ENCODE assay signal across 9 cellular contexts in genomic region chr4:52657630-52658501, GRCh38. TPM values are rescaled to one million over a fixed set of nuclear protein-coding genes. Genes with fewer than 3 reads are reported as not detected.
DNase-seq lines count a peak whose midpoint lies in the region; ATAC-seq, FAIRE-seq and TF ChIP-seq lines count a peak whose summit lies in the region.
"Had no signal": no experiment of that assay in that cellular context is flagged by ENCODE, and none has a peak within 500 bp of the region (broad histone marks: within the 10 kb centered on the region; RNA-seq: fewer than 3 reads in every experiment).

No MANE protein-coding gene starts in this region.

- TF ChIP-seq RAD21 in A549 (conservative IDR thresholded peaks at IDR 0.05 in 1 of 2, IDR thresholded peaks at IDR 0.05 in 1 of 2): no peak

- peaks cover 12% of the 10 kb centered on the region; the same call in 2 of the 3 replicates for H3K9me3 Mint-ChIP-seq in GM23338
- no peaks in the 10 kb centered on the region for H3K9me3 Mint-ChIP-seq in activated CD8-positive, alpha-beta T cell treated with anti-CD3 and anti-CD28 coated beads, Interleukin-2, amount 10 ng/mL, durations not matched to agents 7 days and 5 days (ENCODE audit: insufficient read depth)
- peaks cover 14% of the 10 kb centered on the region for H3K9me3 Mint-ChIP-seq in glutamatergic neuron (ENCODE audit: unreplicated experiment)

- no peaks in the 10 kb centered on the region for H3K9me2 ChIP-seq in GM23338 (ENCODE audit: insufficient read depth)

- H3K4me3 ChIP-seq in A549 (peak overlapping the region; percentile 82), GM23338 (peak overlapping the region; percentile 88), prostate gland (peak overlapping the region; percentile 86 to 91)

- H3K36me3 ChIP-seq in GM23338 (ENCODE audit: insufficient read depth) (no peaks in the 10 kb centered on the region), prostate gland (no peaks in the 10 kb centered on the region)
- H3K36me3 ChIP-seq: neutrophil had no signal

- H3F3A ChIP-seq in GM23338 (replicated peaks; ENCODE audit: low read depth): peaks cover 3% of the 10 kb centered on the region; the same call in 1 of the 2 replicates

- peaks cover 11% of the 10 kb centered on the region for H3K27me3 Mint-ChIP-seq in GM23338 (ENCODE audit: insufficient read depth, low read depth, poor library complexity)
- peaks cover 19% of the 10 kb centered on the region for H3K27me3 Mint-ChIP-seq in activated CD8-positive, alpha-beta T cell treated with anti-CD3 and anti-CD28 coated beads, Interleukin-2, amount 10 ng/mL, durations not matched to agents 7 days and 5 days (ENCODE audit: low read depth)
- peaks cover 10% of the 10 kb centered on the region for H3K27me3 Mint-ChIP-seq in glutamatergic neuron (ENCODE audit: unreplicated experiment)

- POLR2A ChIA-PET in A549 (lab: Yijun Ruan, JAX): interaction anchor here (1.3 to 1.8 kb wide), 2 partner anchors 55 to 65 kb away, joined by 4 to 9 read pairs; no protein-coding TSS in a partner anchor
- POLR2A ChIA-PET in activated CD8-positive, alpha-beta T cell treated with anti-CD3 and anti-CD28 coated beads, Interleukin-2, amount 10 ng/mL, durations not matched to agents 7 days and 5 days (lab: Charles Lee): interaction anchor here (4.8 kb wide), 1 partner anchor 54 kb away, joined by 25 read pairs; no protein-coding TSS in a partner anchor

- WGBS in A549 (ENCODE audit: missing lambda C conversion rate): 92% methylated on average over 11 of the region's 18 CpGs
- WGBS in prostate gland: 38% methylated on average over 18 of the region's 18 CpGs

- H3K27ac Mint-ChIP-seq in GM23338 (peak overlapping the region; percentile 85), glutamatergic neuron (ENCODE audit: unreplicated experiment) (peak overlapping the region; percentile 85)
- peak overlapping the region; percentile 10 for H3K27ac Mint-ChIP-seq in activated CD8-positive, alpha-beta T cell treated with anti-CD3 and anti-CD28 coated beads, Interleukin-2, amount 10 ng/mL, durations not matched to agents 7 days and 5 days

- 0 out of 2 replicates have a peak overlapping the region, but pooled peaks have one; percentile 20 for H2AFZ ChIP-seq in GM23338

- H3K4me1 ChIP-seq in A549 (peaks cover 5% of the 10 kb centered on the region; the same call in 1 of the 3 replicates), GM23338 (ENCODE audit: insufficient read depth) (peaks cover 40% of the 10 kb centered on the region; the same call in 1 of the 2 replicates), prostate gland (replicated peaks) (peaks cover 3% of the 10 kb centered on the region)

- H3K27ac ChIP-seq in A549: peak overlapping the region in 1 of 2 experiments; percentile 100; a peak in 4 of 6 replicates
- H3K27ac ChIP-seq in GM23338 (ENCODE audit: low read depth): peak overlapping the region; percentile 91
- H3K27ac ChIP-seq in prostate gland: peak overlapping the region in 1 of 2 donors; percentile 6
- H3K27ac ChIP-seq: neutrophil had no signal

- H3K9me3 ChIP-seq in A549: no peaks in the 10 kb centered on the region
- no peaks in the 10 kb centered on the region for H3K9me3 ChIP-seq in prostate gland
- H3K9me3 ChIP-seq: neutrophil had no signal

- intact Hi-C loops in prostate gland (cut with DNase I): loop anchor here (5.0 kb wide), 1 partner anchor 54 kb away; no protein-coding TSS in a partner anchor

- CTCF ChIA-PET in A549 (lab: Yijun Ruan, JAX): interaction anchor here (0.5 to 1.5 kb wide), 2 partner anchors 10 to 18 kb away, joined by 4 read pairs; no protein-coding TSS in a partner anchor
- CTCF ChIA-PET in activated CD8-positive, alpha-beta T cell treated with anti-CD3 and anti-CD28 coated beads, Interleukin-2, amount 10 ng/mL, durations not matched to agents 7 days and 5 days (lab: Charles Lee): interaction anchor here (1.0 to 1.7 kb wide), 2 partner anchors 70 to 325 kb away, joined by 3 to 4 read pairs; no protein-coding TSS in a partner anchor

- H3K27me3 ChIP-seq in GM23338 (ENCODE audit: insufficient read depth): peaks cover 15% of the 10 kb centered on the region
- H3K27me3 ChIP-seq in prostate gland (replicated peaks; ENCODE audit: insufficient read depth): no peaks in the 10 kb centered on the region

- TF ChIP-seq EP300 in A549 (IDR thresholded peaks at IDR 0.05): no peak

- TF ChIP-seq CTCF in A549 (IDR thresholded peaks at IDR 0.05) (no peak), GM23338 (conservative IDR thresholded peaks at IDR 0.05; ENCODE audit: low read depth in 2 of 2) (peak in 1 of 2 experiments; percentile 17; a peak in 1 of 4 replicates), glutamatergic neuron (IDR thresholded peaks at IDR 0.05; ENCODE audit: partially characterized antibody, unreplicated experiment) (no peak), prostate gland (IDR thresholded peaks at IDR 0.05) (no peak)

- H3K79me2 ChIP-seq in GM23338 (replicated peaks; ENCODE audit: insufficient read depth): peaks cover 61% of the 10 kb centered on the region

- FAIRE-seq in A549 (lab: Jason Lieb, UNC): no peak

- ATAC-seq in A549 (no peak; a peak in 1 of 6 replicates), GM23338 (peak; percentile 68), HG02840 (IDR thresholded peaks at IDR 0.05; ENCODE audit: low FRiP score, unreplicated experiment) (no peak)
- no peak for ATAC-seq in activated CD8-positive, alpha-beta T cell treated with anti-CD3 and anti-CD28 coated beads, Interleukin-2, amount 10 ng/mL, durations not matched to agents 7 days and 5 days

- H3K36me3 Mint-ChIP-seq in GM23338 (ENCODE audit: low read depth) (peaks cover 46% of the 10 kb centered on the region), glutamatergic neuron (ENCODE audit: unreplicated experiment) (peaks cover 2% of the 10 kb centered on the region)
- H3K36me3 Mint-ChIP-seq in activated CD8-positive, alpha-beta T cell treated with anti-CD3 and anti-CD28 coated beads, Interleukin-2, amount 10 ng/mL, durations not matched to agents 7 days and 5 days (ENCODE audit: low read depth): peaks cover 6% of the 10 kb centered on the region

- no peak for TF ChIP-seq POLR2A in A549 (IDR thresholded peaks at IDR 0.05; ENCODE audit: low read length)
- TF ChIP-seq POLR2A in prostate gland (IDR thresholded peaks at IDR 0.05): no peak

- H3K4me2 ChIP-seq in A549: peak overlapping the region; percentile 89
- peak overlapping the region; percentile 94 for H3K4me2 ChIP-seq in GM23338

- H3K4me1 Mint-ChIP-seq in GM23338: peaks cover 46% of the 10 kb centered on the region
- H3K4me1 Mint-ChIP-seq in activated CD8-positive, alpha-beta T cell treated with anti-CD3 and anti-CD28 coated beads, Interleukin-2, amount 10 ng/mL, durations not matched to agents 7 days and 5 days (ENCODE audit: low read depth): peaks cover 14% of the 10 kb centered on the region
- peaks cover 25% of the 10 kb centered on the region for H3K4me1 Mint-ChIP-seq in glutamatergic neuron (ENCODE audit: low read depth, unreplicated experiment)

- H3K4me3 Mint-ChIP-seq in GM23338 (peak overlapping the region; percentile 80), glutamatergic neuron (ENCODE audit: unreplicated experiment) (peak overlapping the region; percentile 92)
- H3K4me3 Mint-ChIP-seq in activated CD8-positive, alpha-beta T cell treated with anti-CD3 and anti-CD28 coated beads, Interleukin-2, amount 10 ng/mL, durations not matched to agents 7 days and 5 days: peak overlapping the region; percentile 57

- H4K20me1 ChIP-seq in GM23338 (replicated peaks; ENCODE audit: insufficient read depth): peaks cover 4% of the 10 kb centered on the region; the same call in 1 of the 2 replicates

- peak in 1 of 2 experiments; percentile 9 for DNase-seq in A549 (ENCODE audit: low read depth in 1 of 2, low spot score in 1 of 2)
- peak; percentile 94 for DNase-seq in GM23338 (ENCODE audit: low spot score)
- no peak for DNase-seq in activated CD8-positive, alpha-beta T cell treated with anti-CD3 and anti-CD28 coated beads, Interleukin-2, amount 10 ng/mL, durations not matched to agents 7 days and 5 days
- peak; percentile 62 for DNase-seq in glutamatergic neuron
- peak; percentile 13 for DNase-seq in prostate gland (ENCODE audit: low spot score)
- no peak for DNase-seq in pons (ENCODE audit: low spot score)
- DNase-seq in NAMALWA (ENCODE audit: low spot score): no peak

TF ChIP-seq in A549, 52 proteins besides CTCF, POLR2A, EP300 and RAD21 (continues in another document):
- no peak for TF ChIP-seq JUN (IDR thresholded peaks at IDR 0.05)
- no peak for TF ChIP-seq SMC3 (IDR thresholded peaks at IDR 0.05)
- TF ChIP-seq PBX3 (IDR thresholded peaks at IDR 0.05): no peak

TF ChIP-seq in GM23338, 12 proteins besides CTCF, POLR2A, EP300 and RAD21:
- TF ChIP-seq POLR2AphosphoS5 (IDR thresholded peaks at IDR 0.05; ENCODE audit: low read depth) (peak; percentile 31; the same call in 1 of the 2 replicates), EZH2phosphoT487 (IDR thresholded peaks at IDR 0.05; ENCODE audit: unreplicated experiment) (no peak), ZNF114 (CRISPR knock-in tag; IDR thresholded peaks at IDR 0.05) (no peak), ZNF331 (CRISPR knock-in tag; IDR thresholded peaks at IDR 0.05; ENCODE audit: low read depth) (no peak)
TF ChIP-seq in GM23338: peak in this region for 1.

RNA-seq across cellular contexts. Expression of gene USP46, which starts 1.2 kb away (rescaled TPM):
- polyA plus RNA-seq in A549 (2011; rRNA removed) (15.9 and 16.4 TPM in 2 replicates), A549 (2017; fragmentation: RNase III; extraction: RNeasy Plus Mini Kit Qiagen cat#74134 plus additional on column Dnase treatment) (5.5 to 5.8 TPM (median 5.6 TPM) in 3 replicates), GM23338 (2016; fragmentation: Nextera tagmentation; extraction: Ambion mirVana) (58.4 and 59.4 TPM in 2 replicates)
- polyA plus RNA-seq in A549 (2012; cell fraction: cytosol; rRNA removed): 1.6 and 2.3 TPM in 2 replicates
- 1.3 and 1.7 TPM in 2 replicates for polyA plus RNA-seq in A549 (2012; cell fraction: nucleus; rRNA removed)
- 8.2 and 13.5 TPM in 2 replicates for polyA minus RNA-seq in A549 (2011; rRNA and poly(A)+ RNA removed)
- total RNA-seq in GM23338 (2014; rRNA removed; shearing (Covaris generic)): 40.5 and 41.1 TPM in 2 replicates
- total RNA-seq in activated CD8-positive, alpha-beta T cell treated with anti-CD3 and anti-CD28 coated beads, Interleukin-2, amount 10 ng/mL, durations not matched to agents 7 days and 5 days: 1 to 10 TPM; 3.8 to 4.6 TPM
- total RNA-seq in glutamatergic neuron (ENCODE audit: unreplicated experiment) (72.4 TPM), prostate gland (10 to 100 TPM in 1 of 2 donors, 1 to 10 TPM in 1; 9.2 to 26.3 TPM)

Comparison
In these comparisons a context has a peak if more than half of its experiments do, and no peak if none do; other contexts are left out.
1. DNase-seq: peak in GM23338 (single experiment), glutamatergic neuron (single experiment) and prostate gland (single experiment); none in activated CD8-positive, alpha-beta T cell treated with anti-CD3 and anti-CD28 coated beads, Interleukin-2, amount 10 ng/mL, durations not matched to agents 7 days and 5 days (single experiment), pons (single experiment) and NAMALWA (single experiment).
2. H3K27ac Mint-ChIP-seq: peak in every context shown above with its lines; median percentile 85 in GM23338; 85 in glutamatergic neuron; 10 in activated CD8-positive, alpha-beta T cell treated with anti-CD3 and anti-CD28 coated beads, Interleukin-2, amount 10 ng/mL, durations not matched to agents 7 days and 5 days.
3. Peak in every context shown above with its lines, with median percentiles within 50 percentile points of each other: H3K4me3 ChIP-seq and H3K4me3 Mint-ChIP-seq.